Comparison of ENCODE assay signal across 12 cellular contexts in the genomic region with DNA sequence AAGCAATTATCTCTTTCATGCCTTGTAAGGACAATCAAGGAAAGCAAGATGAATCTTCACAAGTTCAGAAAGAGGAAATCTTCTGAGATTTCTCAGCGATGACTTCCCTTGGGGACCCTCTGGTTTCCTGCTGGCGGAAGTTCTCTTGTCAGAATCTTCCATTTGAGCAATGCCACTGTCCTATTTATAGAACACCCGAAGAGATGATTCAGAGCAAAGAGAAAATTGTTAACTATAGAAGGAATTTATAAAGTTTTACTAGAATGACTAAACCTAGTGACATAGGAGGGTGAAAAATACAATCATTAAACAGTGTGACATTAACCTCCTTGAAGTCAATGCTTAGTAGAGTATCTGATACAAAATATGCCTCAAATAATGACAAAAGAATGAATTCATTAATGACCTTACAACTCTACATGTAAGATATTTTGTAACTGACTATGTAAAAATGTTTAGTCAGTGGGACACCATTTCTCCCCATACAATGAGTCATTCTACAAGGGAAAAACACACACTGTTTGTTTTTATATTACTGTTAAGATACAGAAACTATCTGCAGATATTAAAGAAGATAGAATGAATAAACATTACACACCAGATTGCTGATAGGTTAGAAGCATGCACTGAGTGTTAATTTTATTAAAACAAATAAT.
DNase-seq lines count a peak whose midpoint lies in the region; ATAC-seq, FAIRE-seq and TF ChIP-seq lines count a peak whose summit lies in the region.
"Had no signal": no experiment of that assay in that cellular context is flagged by ENCODE, and none has a peak within 500 bp of the region (broad histone marks: within the 10 kb centered on the region; RNA-seq: fewer than 3 reads in every experiment).

No MANE protein-coding gene starts in this region.

- H3K27me3 Mint-ChIP-seq in activated T-cell treated with anti-CD3 and anti-CD28 coated beads, Interleukin-2, amount 50 U/mL, for 72 hours (ENCODE audit: low read depth): no peaks in the 10 kb centered on the region

- no peaks in the 10 kb centered on the region for H3K4me1 Mint-ChIP-seq in activated T-cell treated with anti-CD3 and anti-CD28 coated beads, Interleukin-2, amount 50 U/mL, for 72 hours (ENCODE audit: low read depth)

- H3K9me3 Mint-ChIP-seq in activated T-cell treated with anti-CD3 and anti-CD28 coated beads, Interleukin-2, amount 50 U/mL, for 72 hours: peaks cover 3% of the 10 kb centered on the region in 2 donors

- CTCF ChIA-PET in HEK293T (lab: Yijun Ruan, JAX): no interaction called here

- peak; percentile 97 for ATAC-seq in HG03097 (IDR thresholded peaks at IDR 0.05; ENCODE audit: low FRiP score, unreplicated experiment)
- no peak for ATAC-seq in activated T-cell treated with anti-CD3 and anti-CD28 coated beads, Interleukin-2, amount 50 U/mL, for 72 hours (replicated peaks in 1 of 2)
- ATAC-seq: A549 had no signal

- H3K27ac Mint-ChIP-seq in activated T-cell treated with anti-CD3 and anti-CD28 coated beads, Interleukin-2, amount 50 U/mL, for 72 hours: no peak overlapping the region

- no peaks in the 10 kb centered on the region for H3K36me3 Mint-ChIP-seq in activated T-cell treated with anti-CD3 and anti-CD28 coated beads, Interleukin-2, amount 50 U/mL, for 72 hours (ENCODE audit: insufficient read depth in 2 of 2)

- DNase-seq in NOMO-1 treated with DMSO at 0.1 percent for 48 hours (lab: John Stamatoyannopoulos, UW; ENCODE audit: unreplicated experiment) (peak; percentile 34), NOMO-1 treated with dmso at 0.1 percent for 144 hours (lab: John Stamatoyannopoulos, UW; ENCODE audit: unreplicated experiment) (no peak), RCC 7860 (ENCODE audit: low spot score) (peak; percentile 50), urothelium cell line (ENCODE audit: low spot score) (peak; percentile 3), LoVo (ENCODE audit: low spot score) (no peak), HEK293T (ENCODE audit: extremely low spot score) (no peak)
- DNase-seq in activated T-cell treated with anti-CD3 and anti-CD28 coated beads, Interleukin-2, amount 50 U/mL, for 72 hours: no peak
- DNase-seq: activated gamma-delta T cell; effector CD4-positive, alpha-beta T cell; T-helper 9 cell had no signal

- FAIRE-seq in RCC 7860 (lab: Jason Lieb, UNC): peak; percentile 39
- no peak for FAIRE-seq in urothelium cell line (lab: Jason Lieb, UNC)
- FAIRE-seq: A549 had no signal

- no peak overlapping the region for H3K4me3 Mint-ChIP-seq in activated T-cell treated with anti-CD3 and anti-CD28 coated beads, Interleukin-2, amount 50 U/mL, for 72 hours

- POLR2A ChIA-PET in HEK293T (lab: Yijun Ruan, JAX): no interaction called here

TF ChIP-seq in HEK293T, 16 proteins besides CTCF, POLR2A, EP300 and RAD21:
- no peak for TF ChIP-seq SUZ12 (IDR thresholded peaks at IDR 0.05)
TF ChIP-seq in HEK293T: peak in this region for 0.

Comparison
In these comparisons a context has a peak if more than half of its experiments do, and no peak if none do; other contexts are left out.
1. DNase-seq: peak in NOMO-1 treated with DMSO at 0.1 percent for 48 hours (single experiment), RCC 7860 (single experiment) and urothelium cell line (single experiment); none in NOMO-1 treated with dmso at 0.1 percent for 144 hours (single experiment), LoVo (single experiment), HEK293T (single experiment) and activated T-cell treated with anti-CD3 and anti-CD28 coated beads, Interleukin-2, amount 50 U/mL, for 72 hours (0 of 2).